23 cellular contexts compared by ENCODE assay signal in genomic region chr2:184566716-184567115, GRCh38. TPM values are rescaled to one million over a fixed set of nuclear protein-coding genes. Genes with fewer than 3 reads are reported as not detected.
DNase-seq lines count a peak whose midpoint lies in the region; ATAC-seq, FAIRE-seq and TF ChIP-seq lines count a peak whose summit lies in the region.
"Had no signal": no experiment of that assay in that cellular context is flagged by ENCODE, and none has a peak within 500 bp of the region (broad histone marks: within the 10 kb centered on the region; RNA-seq: fewer than 3 reads in every experiment).

No MANE protein-coding gene starts in this region.

- H3K4me1 Mint-ChIP-seq in MCF 10A (ENCODE audit: insufficient read depth, unreplicated experiment): peaks cover 10% of the 10 kb centered on the region
- H3K4me1 Mint-ChIP-seq: B cell had no signal

- H3K9ac ChIP-seq in mammary epithelial cell (ENCODE audit: insufficient read depth, low read length) (no peak overlapping the region), OCI-LY1 (ENCODE audit: low read length) (no peak overlapping the region)
- H3K9ac ChIP-seq: BLaER1 treated with 17β-estradiol and CSF1 and Interleukin-3, amounts not matched to agents 10 nM and 100 nM had no signal

- H3K9me3 Mint-ChIP-seq in MCF 10A (ENCODE audit: unreplicated experiment): no peaks in the 10 kb centered on the region

- H3K4me1 ChIP-seq in mammary epithelial cell (ENCODE audit: insufficient read depth, low read length) (no peaks in the 10 kb centered on the region), OCI-LY1 (ENCODE audit: insufficient read depth, low read length, severe bottlenecking) (no peaks in the 10 kb centered on the region), foreskin keratinocyte (no peaks in the 10 kb centered on the region)
- H3K4me1 ChIP-seq: A549, Caco-2 had no signal

- CTCF ChIA-PET in mammary epithelial cell (lab: Charles Lee; ENCODE audit: low non-redundant PET) (no interaction called here), MCF 10A (lab: Yijun Ruan, JAX) (interaction anchor here (1.0 kb wide), 1 partner anchor 30 kb away, joined by 5 read pairs; no protein-coding TSS in a partner anchor)

- no peaks in the 10 kb centered on the region for H3F3A ChIP-seq in OCI-LY1 (ENCODE audit: insufficient read depth, low read length)

- H3K27ac Mint-ChIP-seq in MCF 10A (ENCODE audit: low read depth, unreplicated experiment): no peak overlapping the region
- H3K27ac Mint-ChIP-seq: B cell; CD4-positive, alpha-beta T cell; CD8-positive, alpha-beta T cell had no signal

- no peaks in the 10 kb centered on the region for H3K27me3 Mint-ChIP-seq in MCF 10A (ENCODE audit: insufficient read depth, unreplicated experiment)
- H3K27me3 Mint-ChIP-seq: B cell; CD4-positive, alpha-beta T cell had no signal

- no peak overlapping the region for H2AFZ ChIP-seq in mammary epithelial cell (ENCODE audit: low read depth, low read length)
- H2AFZ ChIP-seq in OCI-LY1 (ENCODE audit: low read length): peak overlapping the region; percentile 71

- no peak overlapping the region for H3K4me3 Mint-ChIP-seq in MCF 10A (ENCODE audit: unreplicated experiment)
- H3K4me3 Mint-ChIP-seq: B cell; CD4-positive, alpha-beta T cell; CD8-positive, alpha-beta T cell had no signal

- BruUV-seq in mammary epithelial cell (replicated peaks; lab: Mats Ljungman, UMichigan) (no TSS peak), MCF 10A (replicated peaks; lab: Mats Ljungman, UMichigan) (no TSS peak)

- peak overlapping the region; percentile 16 for H3K4me2 ChIP-seq in mammary epithelial cell (ENCODE audit: insufficient read depth, low read depth, low read length)
- H3K4me2 ChIP-seq in OCI-LY1 (ENCODE audit: low read length): no peak overlapping the region
- H3K4me2 ChIP-seq: A549; BLaER1 treated with 17β-estradiol and CSF1 and Interleukin-3, amounts not matched to agents 10 nM and 100 nM had no signal

- ATAC-seq in foreskin keratinocyte: no peak
- ATAC-seq in GM21390 (IDR thresholded peaks at IDR 0.05; ENCODE audit: unreplicated experiment): no peak
- ATAC-seq: A549; CD8-positive, alpha-beta T cell had no signal

- H3K27ac ChIP-seq in mammary epithelial cell (ENCODE audit: insufficient read depth, low read depth, low read length) (no peak overlapping the region), OCI-LY1 (ENCODE audit: low read depth, low read length, poor library complexity, severe bottlenecking) (no peak overlapping the region), foreskin keratinocyte (no peak overlapping the region)
- H3K27ac ChIP-seq: 22Rv1; A549; BLaER1 treated with 17β-estradiol and CSF1 and Interleukin-3, amounts not matched to agents 10 nM and 100 nM; C4-2B had no signal

- H3K36me3 Mint-ChIP-seq in MCF 10A (ENCODE audit: insufficient read depth, unreplicated experiment): no peaks in the 10 kb centered on the region
- H3K36me3 Mint-ChIP-seq: CD8-positive, alpha-beta T cell had no signal

- 7% methylated on average over 3 of the region's 3 CpGs for WGBS in mammary epithelial cell (ENCODE audit: low coverage, missing lambda C conversion rate)

- TF ChIP-seq CTCF in mammary epithelial cell (conservative IDR thresholded peaks at IDR 0.05 in 1 of 2, IDR thresholded peaks at IDR 0.05 in 1 of 2; ENCODE audit: extremely low read depth in 1 of 2, insufficient read depth in 1 of 2, low read depth in 1 of 2, low read length in 2 of 2) (no peak), MCF 10A (IDR thresholded peaks at IDR 0.05; ENCODE audit: unreplicated experiment) (no peak), OCI-LY1 (IDR thresholded peaks at IDR 0.05; ENCODE audit: low read length) (no peak), bronchial epithelial cell (IDR thresholded peaks at IDR 0.05; ENCODE audit: insufficient read depth, low read length, severe bottlenecking) (no peak), foreskin keratinocyte (conservative IDR thresholded peaks at IDR 0.05) (no peak)

- no peak overlapping the region for H3K4me3 ChIP-seq in mammary epithelial cell (replicated peaks in 1 of 3; ENCODE audit: insufficient read depth in 1 of 3, low read depth in 2 of 3, low read length in 3 of 3)
- no peak overlapping the region for H3K4me3 ChIP-seq in OCI-LY1 (ENCODE audit: low read depth, low read length, poor library complexity, severe bottlenecking)
- H3K4me3 ChIP-seq in bronchial epithelial cell (ENCODE audit: low read depth, low read length): no peak overlapping the region
- H3K4me3 ChIP-seq: A549; BLaER1 treated with 17β-estradiol and CSF1 and Interleukin-3, amounts not matched to agents 10 nM and 100 nM had no signal

- no peaks in the 10 kb centered on the region for H4K20me1 ChIP-seq in mammary epithelial cell (ENCODE audit: insufficient read depth, low read length)
- no peaks in the 10 kb centered on the region for H4K20me1 ChIP-seq in OCI-LY1 (ENCODE audit: insufficient read depth, low read length)
- H4K20me1 ChIP-seq: BLaER1 treated with 17β-estradiol and CSF1 and Interleukin-3, amounts not matched to agents 10 nM and 100 nM had no signal

- H3K36me3 ChIP-seq in mammary epithelial cell (ENCODE audit: insufficient read depth, low read length) (no peaks in the 10 kb centered on the region), OCI-LY1 (ENCODE audit: insufficient read depth, low read length) (no peaks in the 10 kb centered on the region), bronchial epithelial cell (ENCODE audit: control insufficient read depth, insufficient read depth, low read length) (no peaks in the 10 kb centered on the region)
- H3K36me3 ChIP-seq: BLaER1 treated with 17β-estradiol and CSF1 and Interleukin-3, amounts not matched to agents 10 nM and 100 nM had no signal

- no peaks in the 10 kb centered on the region for H3K9me2 ChIP-seq in OCI-LY1 (ENCODE audit: low read depth, low read length)

- intact Hi-C loops in mammary epithelial cell (cut with micrococcal nuclease): no loop called here
- intact Hi-C loops in MCF 10A (cut with micrococcal nuclease): no loop called here

- POLR2A ChIA-PET in MCF 10A (lab: Yijun Ruan, JAX): interaction anchor here (0.6 kb wide), 1 partner anchor 1622 kb away, joined by 3 read pairs; no protein-coding TSS in a partner anchor

- H3K27me3 ChIP-seq in mammary epithelial cell (ENCODE audit: insufficient read depth, low read length) (no peaks in the 10 kb centered on the region), OCI-LY1 (ENCODE audit: insufficient read depth, low read length) (no peaks in the 10 kb centered on the region), bronchial epithelial cell (ENCODE audit: control insufficient read depth, insufficient read depth, low read length) (no peaks in the 10 kb centered on the region), foreskin keratinocyte (no peaks in the 10 kb centered on the region)
- H3K27me3 ChIP-seq: BLaER1 treated with 17β-estradiol and CSF1 and Interleukin-3, amounts not matched to agents 10 nM and 100 nM had no signal

- no peaks in the 10 kb centered on the region for H3K9me3 ChIP-seq in mammary epithelial cell (replicated peaks; ENCODE audit: insufficient read depth, low read length)
- H3K9me3 ChIP-seq in OCI-LY1 (ENCODE audit: low read length): no peaks in the 10 kb centered on the region
- H3K9me3 ChIP-seq: A549; BLaER1 treated with 17β-estradiol and CSF1 and Interleukin-3, amounts not matched to agents 10 nM and 100 nM; Caco-2 had no signal

- no peak for FAIRE-seq in bronchial epithelial cell (lab: Jason Lieb, UNC)
- FAIRE-seq in GM19239 (lab: Jason Lieb, UNC): no peak
- FAIRE-seq: A549, D721Med, G401.6, GM12891 had no signal

- dilution Hi-C loops in mammary epithelial cell (cut with HindIII; ENCODE audit: low sequenced_read_pairs): no loop called here

- DNase-seq in mammary epithelial cell (no peak), MCF 10A (ENCODE audit: unreplicated experiment) (no peak), bronchial epithelial cell (ENCODE audit: low read depth) (peak; percentile 32), foreskin keratinocyte (peak; percentile 13 to 63), T-helper 2 cell (no peak), GM19239 (ENCODE audit: insufficient read length, low spot score) (no peak)
- DNase-seq: AML-193; Caco-2; Calu3; CD4-positive, alpha-beta T cell; CD8-positive, alpha-beta T cell; DMS79 treated with DMSO at 0.1 percent for 48 hours; GF-D8 had no signal

- in situ Hi-C loops in mammary epithelial cell (cut with MboI; ENCODE audit: low sequenced_read_pairs in 2 of 2): no loop called here

- H3K79me2 ChIP-seq in mammary epithelial cell (ENCODE audit: insufficient read depth, low read length): no peaks in the 10 kb centered on the region
- no peaks in the 10 kb centered on the region for H3K79me2 ChIP-seq in OCI-LY1 (ENCODE audit: insufficient read depth, low read length)

RNA-seq across cellular contexts. Expression of gene ZNF804A, which starts 31.6 kb away (rescaled TPM):
- total RNA-seq in mammary epithelial cell (not detected), MCF 10A (2022) (0.17 TPM in 1 of 2 replicates, not detected in the other), bronchial epithelial cell (not detected in 2 replicates), foreskin keratinocyte (not detected in 2 replicates)
- polyA plus RNA-seq in mammary epithelial cell (not detected), foreskin keratinocyte (not detected in 2 replicates)
- polyA minus RNA-seq in mammary epithelial cell: not detected
- total RNA-seq: Caco-2; CD4-positive, alpha-beta T cell; CD8-positive, alpha-beta T cell had no signal
- polyA plus RNA-seq: A549 had no signal

Comparison
In these comparisons a context has a peak if more than half of its experiments do, and no peak if none do; other contexts are left out.
1. DNase-seq: peak in bronchial epithelial cell (single experiment) and foreskin keratinocyte (2 of 2); none in mammary epithelial cell (single experiment), MCF 10A (single experiment), T-helper 2 cell (0 of 5) and GM19239 (single experiment).